Comparison of ENCODE assay signal across 27 cellular contexts in the genomic region with DNA sequence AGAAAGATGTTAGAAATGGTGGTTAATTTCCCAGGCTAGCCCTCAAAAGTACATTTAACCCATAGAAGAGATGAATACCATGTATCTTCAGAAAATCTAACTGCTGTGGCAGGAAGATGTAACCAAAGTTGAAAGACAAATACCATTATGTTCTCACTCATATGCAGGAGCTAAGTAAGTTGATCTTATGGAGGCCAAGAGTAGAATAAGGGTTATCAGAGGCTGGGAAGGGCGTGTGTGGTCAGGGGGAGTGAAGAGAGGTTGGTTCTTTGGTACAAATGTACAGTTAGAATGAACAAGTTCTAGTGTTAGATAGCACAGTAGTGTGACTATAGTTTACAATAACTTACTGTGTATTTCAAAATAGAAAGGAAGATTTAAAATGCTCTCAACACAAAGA.
DNase-seq lines count a peak whose midpoint lies in the region; TF ChIP-seq lines count a peak whose summit lies in the region.
"Had no signal": no experiment of that assay in that cellular context is flagged by ENCODE, and none has a peak within 500 bp of the region (broad histone marks: within the 10 kb centered on the region; RNA-seq: fewer than 3 reads in every experiment).

No MANE protein-coding gene starts in this region.

- peaks cover 37% of the 10 kb centered on the region for H3K4me1 Mint-ChIP-seq in activated T-helper 2 cell treated with anti-CD3 and anti-CD28 coated beads, Interferon-gamma antibody, Interleukin-2, Interleukin-4, amounts not matched to agents 10 μg/mL and 5 μg/mL and 100 μg/mL, durations not matched to agents 14 hours and 24 hours and 36 hours (ENCODE audit: low read depth)

- H3K4me1 ChIP-seq in tibial nerve, result peaks cover 0 to 50% (median 24%) of the 10 kb centered on the region in 4 donors

- H3K36me3 Mint-ChIP-seq in activated T-helper 2 cell treated with anti-CD3 and anti-CD28 coated beads, Interferon-gamma antibody, Interleukin-2, Interleukin-4, amounts not matched to agents 10 μg/mL and 5 μg/mL and 100 μg/mL, durations not matched to agents 14 hours and 24 hours and 36 hours (ENCODE audit: low read depth), result peaks cover 4% of the 10 kb centered on the region

- H3K27me3 Mint-ChIP-seq in activated T-helper 2 cell treated with anti-CD3 and anti-CD28 coated beads, Interferon-gamma antibody, Interleukin-2, Interleukin-4, amounts not matched to agents 10 μg/mL and 5 μg/mL and 100 μg/mL, durations not matched to agents 14 hours and 24 hours and 36 hours (ENCODE audit: low read depth), result no peaks in the 10 kb centered on the region
- H3K27me3 Mint-ChIP-seq: B cell; CD8-positive, alpha-beta memory T cell had no signal

- 64 to 77% methylated on average over 1 of the region's 1 CpG for WGBS in tibial nerve, 2 donors

- TF ChIP-seq EP300 in tibial nerve (IDR thresholded peaks at IDR 0.05), result no peak

- H3K9me3 Mint-ChIP-seq in activated T-helper 2 cell treated with anti-CD3 and anti-CD28 coated beads, Interferon-gamma antibody, Interleukin-2, Interleukin-4, amounts not matched to agents 10 μg/mL and 5 μg/mL and 100 μg/mL, durations not matched to agents 14 hours and 24 hours and 36 hours, result no peaks in the 10 kb centered on the region
- H3K9me3 Mint-ChIP-seq: CD8-positive, alpha-beta memory T cell had no signal

- H3K27me3 ChIP-seq in dorsolateral prefrontal cortex (no peaks in the 10 kb centered on the region), tibial nerve (no peaks in the 10 kb centered on the region), MG63 (no peaks in the 10 kb centered on the region)
- H3K27me3 ChIP-seq: SJSA1 had no signal

- H3K4me3 ChIP-seq in dorsolateral prefrontal cortex (no peak overlapping the region), tibial nerve (no peak overlapping the region), MG63 (no peak overlapping the region)
- H3K4me3 ChIP-seq: GM12878, PC-9, SJSA1 had no signal

- H3K9me3 ChIP-seq in tibial nerve, result no peaks in the 10 kb centered on the region
- no peaks in the 10 kb centered on the region for H3K9me3 ChIP-seq in MG63

- H3K36me3 ChIP-seq in tibial nerve (peaks cover 0 to 34% (median 0%) of the 10 kb centered on the region in 3 donors), MG63 (no peaks in the 10 kb centered on the region)

- intact Hi-C loops in activated T-helper 2 cell treated with anti-CD3 and anti-CD28 coated beads, Interferon-gamma antibody, Interleukin-2, Interleukin-4, amounts not matched to agents 10 μg/mL and 5 μg/mL and 100 μg/mL, durations not matched to agents 14 hours and 24 hours and 36 hours (cut with micrococcal nuclease), result no loop called here
- intact Hi-C loops in dorsolateral prefrontal cortex (cut with DNase I), result loop anchor here (5.0 kb wide), 4 partner anchors 41 to 59 kb away; a partner anchor contains a TSS

- no peak for TF ChIP-seq CTCF in dorsolateral prefrontal cortex (IDR thresholded peaks at IDR 0.05 in 54 of 56, conservative IDR thresholded peaks at IDR 0.05 in 2 of 56; ENCODE audit: low read depth in 1 of 56, partially characterized antibody in 56 of 56)
- no peak for TF ChIP-seq CTCF in tibial nerve (IDR thresholded peaks at IDR 0.05)

- no peak for DNase-seq in activated T-helper 2 cell treated with anti-CD3 and anti-CD28 coated beads, Interferon-gamma antibody, Interleukin-2, Interleukin-4, amounts not matched to agents 10 μg/mL and 5 μg/mL and 100 μg/mL, durations not matched to agents 14 hours and 24 hours and 36 hours (ENCODE audit: low spot score)
- DNase-seq in dorsolateral prefrontal cortex (no peak), pons (ENCODE audit: low spot score) (peak; percentile 51), tibial nerve (ENCODE audit: low spot score in 2 of 2) (no peak), MG63 (no peak), NCI-H1930 (lab: John Stamatoyannopoulos, UW) (no peak)
- DNase-seq in stimulated activated CD4-positive, alpha-beta T cell treated with anti-CD3 and anti-CD28 coated beads, Interleukin-4, amount 100 ng/mL, for 1 hour, result no peak
- DNase-seq: CD8-positive, alpha-beta memory T cell; DMS 273 treated with DMSO at 0.1 percent for 48 hours; DMS79; EL; GDM1; GM23248; H7; KBM-7; NCI-H1105 treated with DMSO at 0.1 percent for 48 hours; NCI-H146; NCI-H2029; NCI-H446 treated with DMSO at 0.1 percent for 48 hours; NCI-H526; NCI-H82; NK-92 treated with Interleukin-12 subunit alpha and Interleukin-12 subunit beta, amount 100 ng/mL, for 24 hours; PC-9 had no signal

- H3K4me3 Mint-ChIP-seq in activated T-helper 2 cell treated with anti-CD3 and anti-CD28 coated beads, Interferon-gamma antibody, Interleukin-2, Interleukin-4, amounts not matched to agents 10 μg/mL and 5 μg/mL and 100 μg/mL, durations not matched to agents 14 hours and 24 hours and 36 hours (ENCODE audit: low read depth), result no peak overlapping the region
- H3K4me3 Mint-ChIP-seq: B cell; CD8-positive, alpha-beta memory T cell had no signal

- peak overlapping the region; percentile 18 for H3K27ac Mint-ChIP-seq in activated T-helper 2 cell treated with anti-CD3 and anti-CD28 coated beads, Interferon-gamma antibody, Interleukin-2, Interleukin-4, amounts not matched to agents 10 μg/mL and 5 μg/mL and 100 μg/mL, durations not matched to agents 14 hours and 24 hours and 36 hours
- H3K27ac Mint-ChIP-seq: B cell; CD8-positive, alpha-beta memory T cell had no signal

- no peak for TF ChIP-seq POLR2A in tibial nerve (IDR thresholded peaks at IDR 0.05)

- H3K27ac ChIP-seq in dorsolateral prefrontal cortex (peak overlapping the region in 57 of 59 donors; percentile 46 to 95 (median 88)), tibial nerve (peak overlapping the region in 3 of 4 donors; percentile 28 to 92 (median 87))
- H3K27ac ChIP-seq: C4-2B, PC-9, SJSA1 had no signal
